In genomic region chr16:4994719-4995434, GRCh38 we compare ENCODE assay signal across 21 cellular contexts. TPM values are rescaled to one million over a fixed set of nuclear protein-coding genes. Genes with fewer than 3 reads are reported as not detected.
DNase-seq lines count a peak whose midpoint lies in the region; ATAC-seq, FAIRE-seq and TF ChIP-seq lines count a peak whose summit lies in the region.
"Had no signal": no experiment of that assay in that cellular context is flagged by ENCODE, and none has a peak within 500 bp of the region (broad histone marks: within the 10 kb centered on the region; RNA-seq: fewer than 3 reads in every experiment).

No MANE protein-coding gene starts in this region.

- H3K36me3 ChIP-seq in HepG2 (replicated peaks in 1 of 2; ENCODE audit: control insufficient read depth in 1 of 2, insufficient read depth in 2 of 2, low read length in 2 of 2): no peaks in the 10 kb centered on the region
- H3K36me3 ChIP-seq: adrenal gland, neutrophil, stomach, upper lobe of right lung had no signal

- no peaks in the 10 kb centered on the region for H3K79me2 ChIP-seq in HepG2 (ENCODE audit: insufficient read depth, low read length)

- no peaks in the 10 kb centered on the region; the same call in 1 of the 2 replicates for H3K4me1 ChIP-seq in HepG2 (ENCODE audit: insufficient read depth, low read length)
- H3K4me1 ChIP-seq: adrenal gland, stomach, upper lobe of right lung had no signal

- POLR2A ChIA-PET in HepG2 (lab: Yijun Ruan, JAX): no interaction called here

- TF ChIP-seq POLR2A in HepG2 (IDR thresholded peaks at IDR 0.05; ENCODE audit: insufficient read depth in 1 of 2, low read depth in 2 of 2, low read length in 2 of 2): no peak

- peaks cover 14% of the 10 kb centered on the region for H3K27me3 Mint-ChIP-seq in HFFc6 (ENCODE audit: insufficient read depth)
- peaks cover 29% of the 10 kb centered on the region for H3K27me3 Mint-ChIP-seq in activated naive CD4-positive, alpha-beta T cell treated with anti-CD3 and anti-CD28 coated beads, Interleukin-2, amount 10 ng/mL, durations not matched to agents 7 days and 5 days

- no peak for TF ChIP-seq EP300 in HepG2 (IDR thresholded peaks at IDR 0.05; ENCODE audit: low read depth in 2 of 2, low read length in 2 of 2)
- no peak for TF ChIP-seq EP300 in HepG2 (CRISPR knock-in tag; IDR thresholded peaks at IDR 0.05; ENCODE audit: borderline replicate concordance)

- no TSS peak for BruUV-seq in HepG2 (replicated peaks; lab: Mats Ljungman, UMichigan)

- FAIRE-seq in HepG2 (lab: Jason Lieb, UNC): no peak

- no peaks in the 10 kb centered on the region for H3K4me1 Mint-ChIP-seq in HFFc6 (ENCODE audit: low read depth)
- H3K4me1 Mint-ChIP-seq in activated naive CD4-positive, alpha-beta T cell treated with anti-CD3 and anti-CD28 coated beads, Interleukin-2, amount 10 ng/mL, durations not matched to agents 7 days and 5 days: no peaks in the 10 kb centered on the region

- no peak overlapping the region for H3K4me2 ChIP-seq in HepG2 (ENCODE audit: low read depth, low read length)

- no peak for TF ChIP-seq RAD21 in HepG2 (CRISPR knock-in tag; IDR thresholded peaks at IDR 0.05)

- H3K4me3 ChIP-seq in HepG2 (replicated peaks in 1 of 3; ENCODE audit: insufficient read depth in 1 of 3, low read depth in 2 of 3, low read length in 3 of 3): no peak overlapping the region
- H3K4me3 ChIP-seq: adrenal gland, stomach, upper lobe of right lung had no signal

- H4K20me1 ChIP-seq in HepG2 (ENCODE audit: insufficient read depth, low read length): no peaks in the 10 kb centered on the region

- no peaks in the 10 kb centered on the region for H3K9me3 Mint-ChIP-seq in HFFc6
- H3K9me3 Mint-ChIP-seq in activated naive CD4-positive, alpha-beta T cell treated with anti-CD3 and anti-CD28 coated beads, Interleukin-2, amount 10 ng/mL, durations not matched to agents 7 days and 5 days: no peaks in the 10 kb centered on the region
- H3K9me3 Mint-ChIP-seq: CD4-positive, alpha-beta T cell had no signal

- CTCF ChIA-PET in HepG2 (lab: Yijun Ruan, JAX; ENCODE audit: low intra/inter-chr PET ratio, low total read pairs): no interaction called here
- CTCF ChIA-PET in activated naive CD4-positive, alpha-beta T cell treated with anti-CD3 and anti-CD28 coated beads, Interleukin-2, amount 10 ng/mL, durations not matched to agents 7 days and 5 days (lab: Charles Lee): no interaction called here

- H3K9me3 ChIP-seq in HepG2 (ENCODE audit: low read length): no peaks in the 10 kb centered on the region
- H3K9me3 ChIP-seq: adrenal gland, neutrophil, stomach, upper lobe of right lung had no signal

- no peak overlapping the region for H2AFZ ChIP-seq in HepG2 (ENCODE audit: low read length)

- peaks cover 3 to 31% of the 10 kb centered on the region in 2 experiments; a peak in 4 of 5 replicates for H3K27me3 ChIP-seq in HepG2 (ENCODE audit: control insufficient read depth in 1 of 2, insufficient read depth in 2 of 2, low read length in 2 of 2)

- DNase-seq in COR-L47 (lab: John Stamatoyannopoulos, UW): peak; percentile 16
- peak in 52 of 61 donors; percentile 31 to 85 (median 64) for DNase-seq in caudate nucleus (lab: John Stamatoyannopoulos, UW)
- DNase-seq in HepG2 (ENCODE audit: low spot score): no peak
- DNase-seq in sciatic nerve (ENCODE audit: low spot score): peak; percentile 77
- no peak for DNase-seq in HFFc6
- DNase-seq in NCI-H1105 (lab: John Stamatoyannopoulos, UW): no peak
- no peak for DNase-seq in NCI-H1417 treated with DMSO at 0.1 percent for 48 hours (lab: John Stamatoyannopoulos, UW)
- DNase-seq in activated naive CD4-positive, alpha-beta T cell treated with anti-CD3 and anti-CD28 coated beads, Interleukin-2, amount 10 ng/mL, durations not matched to agents 7 days and 5 days: no peak
- DNase-seq: activated gamma-delta T cell treated with Interleukin-2 at 50 U/mL for 16 hours; activated T-cell treated with anti-CD3 and anti-CD28 coated beads, Interleukin-2, amount 50 U/mL, for 1 hour; adrenal gland; CD4-positive, alpha-beta T cell; DMS153; GDM1; KG1; NCI-H187; NCI-H226; SHP77; stomach; upper lobe of right lung had no signal

- 24% methylated on average over 17 of the region's 18 CpGs for WGBS in HepG2 (ENCODE audit: low lambda C conversion rate)

- H3K9ac ChIP-seq in HepG2 (ENCODE audit: insufficient read depth, low read depth, low read length): no peak overlapping the region

- H3K4me3 Mint-ChIP-seq in HFFc6: no peak overlapping the region
- H3K4me3 Mint-ChIP-seq in activated naive CD4-positive, alpha-beta T cell treated with anti-CD3 and anti-CD28 coated beads, Interleukin-2, amount 10 ng/mL, durations not matched to agents 7 days and 5 days: no peak overlapping the region
- H3K4me3 Mint-ChIP-seq: CD4-positive, alpha-beta T cell had no signal

- intact Hi-C loops in HepG2 (cut with micrococcal nuclease; ENCODE audit: unreplicated experiment): no loop called here
- intact Hi-C loops in sciatic nerve (cut with DNase I): no loop called here

- H3K36me3 Mint-ChIP-seq in HFFc6 (ENCODE audit: low read depth): no peaks in the 10 kb centered on the region
- no peaks in the 10 kb centered on the region for H3K36me3 Mint-ChIP-seq in activated naive CD4-positive, alpha-beta T cell treated with anti-CD3 and anti-CD28 coated beads, Interleukin-2, amount 10 ng/mL, durations not matched to agents 7 days and 5 days

- TF ChIP-seq CTCF in HepG2 (CRISPR knock-in tag; IDR thresholded peaks at IDR 0.05) (no peak), HFFc6 (IDR thresholded peaks at IDR 0.05) (no peak)

- in situ Hi-C loops in HepG2 (cut with HindIII; ENCODE audit: extremely low pct_ligation_motif_present, low pct_unique_long_range_greater_than_20kb): no loop called here

- ATAC-seq in HepG2 (peak; percentile 45; the same call in 2 of the 3 replicates), sciatic nerve (peak; percentile 83)
- ATAC-seq: upper lobe of right lung had no signal

- H3K27ac ChIP-seq in caudate nucleus (ENCODE audit: low read depth, low read length) (peak overlapping the region; percentile 94), HepG2 (ENCODE audit: extremely low read length, insufficient read depth, low read length) (no peak overlapping the region)
- H3K27ac ChIP-seq: adrenal gland, neutrophil, stomach, upper lobe of right lung had no signal

- no peak overlapping the region for H3K27ac Mint-ChIP-seq in HFFc6
- no peak overlapping the region for H3K27ac Mint-ChIP-seq in activated naive CD4-positive, alpha-beta T cell treated with anti-CD3 and anti-CD28 coated beads, Interleukin-2, amount 10 ng/mL, durations not matched to agents 7 days and 5 days
- H3K27ac Mint-ChIP-seq: CD4-positive, alpha-beta T cell had no signal

RNA-seq across cellular contexts. Expression of gene SEC14L5, which starts 36.7 kb away (rescaled TPM):
- total RNA-seq in HepG2 (2016; rRNA removed; fragmentation: Illumina TruSeq; extraction: Trizol): 0.36 and 0.42 TPM in 2 replicates
- total RNA-seq in HepG2 (2016; cell fraction: cytosol; rRNA removed; fragmentation: Illumina TruSeq; extraction: Trizol; ENCODE audit: low read depth): 0.09 TPM in 1 of 2 replicates, not detected in the other
- total RNA-seq in HepG2 (2016; cell fraction: insoluble cytoplasmic fraction; rRNA removed; fragmentation: Illumina TruSeq; extraction: Trizol): 0.34 and 0.43 TPM in 2 replicates
- total RNA-seq in HepG2 (2016; cell fraction: membrane; rRNA removed; fragmentation: Illumina TruSeq; extraction: Trizol): 0.19 and 0.21 TPM in 2 replicates
- total RNA-seq in HepG2 (2016; cell fraction: nucleus; rRNA removed; fragmentation: Illumina TruSeq; extraction: Trizol): 0.34 and 0.43 TPM in 2 replicates
- polyA plus RNA-seq in HepG2 (2011; rRNA removed): 0.40 and 0.60 TPM in 2 replicates
- 0.31 and 0.44 TPM in 2 replicates for polyA plus RNA-seq in HepG2 (2011; cell fraction: cytosol; rRNA removed)
- polyA plus RNA-seq in HepG2 (2011; cell fraction: nucleus; rRNA removed): 1.3 and 1.5 TPM in 2 replicates
- 0.59 and 1.0 TPM in 2 replicates for polyA plus RNA-seq in HepG2 (2012)
- 0.02 TPM in 2 replicates for polyA plus RNA-seq in HepG2 (2016; cell fraction: cytosol; fragmentation: Illumina TruSeq; extraction: Trizol; ENCODE audit: low read depth)
- 0.32 and 0.43 TPM in 2 replicates for polyA plus RNA-seq in HepG2 (2016; cell fraction: insoluble cytoplasmic fraction; fragmentation: Illumina TruSeq; extraction: Trizol; ENCODE audit: low read depth)
- polyA plus RNA-seq in HepG2 (2016; cell fraction: membrane; fragmentation: Illumina TruSeq; extraction: Trizol; ENCODE audit: low read depth): 0.08 and 0.14 TPM in 2 replicates
- 0.31 and 0.41 TPM in 2 replicates for polyA plus RNA-seq in HepG2 (2016; cell fraction: nucleus; fragmentation: Illumina TruSeq; extraction: Trizol; ENCODE audit: insufficient read depth, low read depth)
- polyA minus RNA-seq in HepG2 (2011; rRNA and poly(A)+ RNA removed; ENCODE audit: low replicate concordance): 0.16 and 1.5 TPM in 2 replicates
- 0.18 and 0.49 TPM in 2 replicates for polyA minus RNA-seq in HepG2 (2011; cell fraction: cytosol; rRNA and poly(A)+ RNA removed)
- 0.64 and 0.75 TPM in 2 replicates for polyA minus RNA-seq in HepG2 (2011; cell fraction: nucleus; rRNA and poly(A)+ RNA removed)
- 43.1 TPM for total RNA-seq in sciatic nerve
- total RNA-seq in HFFc6 (2021; fragmentation: NEBNext Ultra II Directional; extraction: Animal tissue kit (Norgen Biotek cat#: 25700)): not detected
- total RNA-seq: CD4-positive, alpha-beta T cell had no signal

RNA-seq across cellular contexts. Expression of gene NAGPA, which starts 38.9 kb away (rescaled TPM):
- total RNA-seq in HepG2 (2016; rRNA removed; fragmentation: Illumina TruSeq; extraction: Trizol) (29.8 and 60.3 TPM in 2 replicates), sciatic nerve (11.5 TPM)
- total RNA-seq in HepG2 (2016; cell fraction: cytosol; rRNA removed; fragmentation: Illumina TruSeq; extraction: Trizol; ENCODE audit: low read depth): 10.2 and 12.2 TPM in 2 replicates
- total RNA-seq in HepG2 (2016; cell fraction: insoluble cytoplasmic fraction; rRNA removed; fragmentation: Illumina TruSeq; extraction: Trizol): 25.3 and 59.7 TPM in 2 replicates
- 19.0 and 22.6 TPM in 2 replicates for total RNA-seq in HepG2 (2016; cell fraction: membrane; rRNA removed; fragmentation: Illumina TruSeq; extraction: Trizol)
- total RNA-seq in HepG2 (2016; cell fraction: nucleus; rRNA removed; fragmentation: Illumina TruSeq; extraction: Trizol): 58.3 and 69.4 TPM in 2 replicates
- 27.1 and 31.6 TPM in 2 replicates for polyA plus RNA-seq in HepG2 (2011; rRNA removed)
- 28.0 and 43.3 TPM in 2 replicates for polyA plus RNA-seq in HepG2 (2011; cell fraction: cytosol; rRNA removed)
- polyA plus RNA-seq in HepG2 (2011; cell fraction: nucleus; rRNA removed): 119 and 135 TPM in 2 replicates
- 20.6 and 22.0 TPM in 2 replicates for polyA plus RNA-seq in HepG2 (2012)
- 7.6 and 9.3 TPM in 2 replicates for polyA plus RNA-seq in HepG2 (2016; cell fraction: cytosol; fragmentation: Illumina TruSeq; extraction: Trizol; ENCODE audit: low read depth)
- polyA plus RNA-seq in HepG2 (2016; cell fraction: insoluble cytoplasmic fraction; fragmentation: Illumina TruSeq; extraction: Trizol; ENCODE audit: low read depth): 24.9 and 27.9 TPM in 2 replicates
- polyA plus RNA-seq in HepG2 (2016; cell fraction: membrane; fragmentation: Illumina TruSeq; extraction: Trizol; ENCODE audit: low read depth): 15.1 and 16.1 TPM in 2 replicates
- polyA plus RNA-seq in HepG2 (2016; cell fraction: nucleus; fragmentation: Illumina TruSeq; extraction: Trizol; ENCODE audit: insufficient read depth, low read depth): 111 and 120 TPM in 2 replicates
- polyA minus RNA-seq in HepG2 (2011; rRNA and poly(A)+ RNA removed; ENCODE audit: low replicate concordance): 13.4 and 91.3 TPM in 2 replicates
- polyA minus RNA-seq in HepG2 (2011; cell fraction: cytosol; rRNA and poly(A)+ RNA removed): 24.6 and 30.4 TPM in 2 replicates
- polyA minus RNA-seq in HepG2 (2011; cell fraction: nucleus; rRNA and poly(A)+ RNA removed): 41.9 and 43.5 TPM in 2 replicates
- total RNA-seq in HFFc6 (2021; fragmentation: NEBNext Ultra II Directional; extraction: Animal tissue kit (Norgen Biotek cat#: 25700)): 10 to 100 TPM; 14.4 to 18.7 (median 16.4) TPM

RNA-seq across cellular contexts. Expression of gene PPL, which starts 57.9 kb away (rescaled TPM):
- total RNA-seq in HepG2 (2016; rRNA removed; fragmentation: Illumina TruSeq; extraction: Trizol): 4.4 and 6.6 TPM in 2 replicates
- total RNA-seq in HepG2 (2016; cell fraction: cytosol; rRNA removed; fragmentation: Illumina TruSeq; extraction: Trizol; ENCODE audit: low read depth): 1.1 and 1.5 TPM in 2 replicates
- 3.3 and 6.8 TPM in 2 replicates for total RNA-seq in HepG2 (2016; cell fraction: insoluble cytoplasmic fraction; rRNA removed; fragmentation: Illumina TruSeq; extraction: Trizol)
- 1.8 and 2.4 TPM in 2 replicates for total RNA-seq in HepG2 (2016; cell fraction: membrane; rRNA removed; fragmentation: Illumina TruSeq; extraction: Trizol)
- 8.8 and 10.7 TPM in 2 replicates for total RNA-seq in HepG2 (2016; cell fraction: nucleus; rRNA removed; fragmentation: Illumina TruSeq; extraction: Trizol)
- polyA plus RNA-seq in HepG2 (2011; rRNA removed): 5.7 and 7.5 TPM in 2 replicates
- 4.1 and 4.4 TPM in 2 replicates for polyA plus RNA-seq in HepG2 (2011; cell fraction: cytosol; rRNA removed)
- polyA plus RNA-seq in HepG2 (2011; cell fraction: nucleus; rRNA removed): 19.1 and 22.6 TPM in 2 replicates
- 5.2 and 7.1 TPM in 2 replicates for polyA plus RNA-seq in HepG2 (2012)
- 0.62 and 0.73 TPM in 2 replicates for polyA plus RNA-seq in HepG2 (2016; cell fraction: cytosol; fragmentation: Illumina TruSeq; extraction: Trizol; ENCODE audit: low read depth)
- polyA plus RNA-seq in HepG2 (2016; cell fraction: insoluble cytoplasmic fraction; fragmentation: Illumina TruSeq; extraction: Trizol; ENCODE audit: low read depth): 2.7 and 3.1 TPM in 2 replicates
- 0.72 and 0.92 TPM in 2 replicates for polyA plus RNA-seq in HepG2 (2016; cell fraction: membrane; fragmentation: Illumina TruSeq; extraction: Trizol; ENCODE audit: low read depth)
- polyA plus RNA-seq in HepG2 (2016; cell fraction: nucleus; fragmentation: Illumina TruSeq; extraction: Trizol; ENCODE audit: insufficient read depth, low read depth): 14.4 and 14.5 TPM in 2 replicates
- polyA minus RNA-seq in HepG2 (2011; rRNA and poly(A)+ RNA removed; ENCODE audit: low replicate concordance): 9.9 and 18.8 TPM in 2 replicates
- polyA minus RNA-seq in HepG2 (2011; cell fraction: cytosol; rRNA and poly(A)+ RNA removed): 6.1 and 7.4 TPM in 2 replicates
- polyA minus RNA-seq in HepG2 (2011; cell fraction: nucleus; rRNA and poly(A)+ RNA removed): 7.3 and 10.2 TPM in 2 replicates
- 85.1 TPM for total RNA-seq in sciatic nerve
- total RNA-seq in HFFc6 (2021; fragmentation: NEBNext Ultra II Directional; extraction: Animal tissue kit (Norgen Biotek cat#: 25700)): under 1 TPM in 3 of 6 experiments, not detected in 3; 0.02 to 0.06 (median 0.05) TPM
- total RNA-seq: CD4-positive, alpha-beta T cell had no signal

Comparison
In these comparisons a context has a peak if more than half of its experiments do, and no peak if none do; other contexts are left out.
1. DNase-seq: peak in COR-L47 (single experiment), caudate nucleus (52 of 61) and sciatic nerve (single experiment); none in HepG2 (single experiment), HFFc6 (single experiment), NCI-H1105 (single experiment), NCI-H1417 treated with DMSO at 0.1 percent for 48 hours (single experiment) and activated naive CD4-positive, alpha-beta T cell treated with anti-CD3 and anti-CD28 coated beads, Interleukin-2, amount 10 ng/mL, durations not matched to agents 7 days and 5 days (single experiment).
2. RNA of gene SEC14L5, which starts 36.7 kb away (total RNA-seq): 43.1 TPM in sciatic nerve (single experiment); 0.09 to 0.43 TPM in HepG2 and not detected in HFFc6; every median in the first group is over 10 times any median in the second.